In the genomic region with DNA sequence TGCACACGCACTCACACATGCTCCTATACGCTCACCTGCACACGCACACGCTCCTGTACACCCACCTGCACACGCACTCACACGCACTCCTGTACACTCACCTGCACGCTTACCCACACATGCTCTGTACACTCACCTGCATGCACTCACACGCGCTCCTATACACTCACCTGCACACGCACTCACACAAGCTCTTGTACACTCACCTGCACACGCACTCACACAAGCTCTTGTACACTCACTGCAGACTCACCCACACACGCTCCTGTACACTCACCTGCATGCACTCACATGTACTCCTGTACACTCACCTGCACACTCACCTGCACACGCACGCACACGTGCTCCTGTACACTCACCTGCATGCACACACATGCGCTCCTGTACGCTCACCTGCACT, we compare ENCODE assay signal across 33 cellular contexts.
"Had no signal": no experiment of that assay in that cellular context is flagged by ENCODE, and none has a peak within 500 bp of the region (broad histone marks: within the 10 kb centered on the region; RNA-seq: fewer than 3 reads in every experiment).

No MANE protein-coding gene starts in this region.

- H3K27ac ChIP-seq: ascending aorta, PC-9, RWPE1, WERI-Rb-1 had no signal

- H2AFZ ChIP-seq: PC-9 had no signal

- DNase-seq: activated CD4-positive, alpha-beta T cell treated with anti-CD3 and anti-CD28 coated beads for 1 hour; activated CD4-positive, alpha-beta T cell treated with anti-CD3 and anti-CD28 coated beads for 48 hours; activated CD4-positive, CD25-positive, alpha-beta regulatory T cell; activated CD8-positive, alpha-beta T cell treated with anti-CD3 and anti-CD28 coated beads for 36 hours; activated effector memory CD4-positive, alpha-beta T cell treated with anti-CD3 and anti-CD28 coated beads, Interleukin-2, amount 50 U/mL, for 16 hours; activated naive CD4-positive, alpha-beta T cell; activated naive CD4-positive, alpha-beta T cell treated with anti-CD3 and anti-CD28 coated beads, Interleukin-2, amount 50 U/mL, for 16 hours; activated naive CD8-positive, alpha-beta T cell treated with anti-CD3 and anti-CD28 coated beads for 36 hours; activated T-cell treated with anti-CD3 and anti-CD28 coated beads, Interleukin-2, amount 50 U/mL, for 1 hour; activated T-cell treated with anti-CD3 and anti-CD28 coated beads, Interleukin-2, amount 50 U/mL, for 72 hours; amniotic stem cell; Karpas-422; NCI-H1048; NCI-H1105 treated with DMSO at 0.1 percent for 48 hours; NCI-H1436 treated with DMSO at 0.1 percent for 48 hours; NCI-H1694 treated with DMSO at 0.1 percent for 48 hours; NCI-H2029 treated with DMSO at 0.1 percent for 48 hours; NCI-H2107; NCI-H2171 treated with DMSO at 0.1 percent for 48 hours; NCI-H2227 treated with DMSO at 0.1 percent for 48 hours; NCI-H446; NCI-H510A treated with DMSO at 0.1 percent for 48 hours; SW 1271; T-helper 1 cell; T-helper 2 cell; T-helper 9 cell; WERI-Rb-1 had no signal

- H3K4me1 ChIP-seq: ascending aorta had no signal

- H3K27ac Mint-ChIP-seq: activated CD8-positive, alpha-beta T cell treated with anti-CD3 and anti-CD28 coated beads for 36 hours; activated naive CD8-positive, alpha-beta T cell treated with anti-CD3 and anti-CD28 coated beads for 36 hours; activated T-cell treated with anti-CD3 and anti-CD28 coated beads, Interleukin-2, amount 50 U/mL, for 72 hours; activated T-helper 17 cell treated with anti-CD3 and anti-CD28 coated beads, Interleukin-2, amount 50 U/mL, for 72 hours had no signal

- ATAC-seq: Right ventricle myocardium inferior had no signal

- H3K4me3 Mint-ChIP-seq: activated CD8-positive, alpha-beta T cell treated with anti-CD3 and anti-CD28 coated beads for 36 hours; activated naive CD8-positive, alpha-beta T cell treated with anti-CD3 and anti-CD28 coated beads for 36 hours; activated T-cell treated with anti-CD3 and anti-CD28 coated beads, Interleukin-2, amount 50 U/mL, for 72 hours; activated T-helper 17 cell treated with anti-CD3 and anti-CD28 coated beads, Interleukin-2, amount 50 U/mL, for 72 hours had no signal

- H3K4me1 Mint-ChIP-seq: activated naive CD8-positive, alpha-beta T cell treated with anti-CD3 and anti-CD28 coated beads for 36 hours; activated T-helper 17 cell treated with anti-CD3 and anti-CD28 coated beads, Interleukin-2, amount 50 U/mL, for 72 hours had no signal

- FAIRE-seq: RCC 7860 had no signal

- H3K9me3 Mint-ChIP-seq: activated T-helper 17 cell treated with anti-CD3 and anti-CD28 coated beads, Interleukin-2, amount 50 U/mL, for 72 hours had no signal

- H3K27me3 ChIP-seq: ascending aorta had no signal

- H3K36me3 ChIP-seq: ascending aorta, WERI-Rb-1 had no signal

- H3K4me3 ChIP-seq: ascending aorta, PC-9 had no signal

- H3K9me3 ChIP-seq: ascending aorta had no signal
